ENCODE assay signal across 1 cellular context in the genomic region with DNA sequence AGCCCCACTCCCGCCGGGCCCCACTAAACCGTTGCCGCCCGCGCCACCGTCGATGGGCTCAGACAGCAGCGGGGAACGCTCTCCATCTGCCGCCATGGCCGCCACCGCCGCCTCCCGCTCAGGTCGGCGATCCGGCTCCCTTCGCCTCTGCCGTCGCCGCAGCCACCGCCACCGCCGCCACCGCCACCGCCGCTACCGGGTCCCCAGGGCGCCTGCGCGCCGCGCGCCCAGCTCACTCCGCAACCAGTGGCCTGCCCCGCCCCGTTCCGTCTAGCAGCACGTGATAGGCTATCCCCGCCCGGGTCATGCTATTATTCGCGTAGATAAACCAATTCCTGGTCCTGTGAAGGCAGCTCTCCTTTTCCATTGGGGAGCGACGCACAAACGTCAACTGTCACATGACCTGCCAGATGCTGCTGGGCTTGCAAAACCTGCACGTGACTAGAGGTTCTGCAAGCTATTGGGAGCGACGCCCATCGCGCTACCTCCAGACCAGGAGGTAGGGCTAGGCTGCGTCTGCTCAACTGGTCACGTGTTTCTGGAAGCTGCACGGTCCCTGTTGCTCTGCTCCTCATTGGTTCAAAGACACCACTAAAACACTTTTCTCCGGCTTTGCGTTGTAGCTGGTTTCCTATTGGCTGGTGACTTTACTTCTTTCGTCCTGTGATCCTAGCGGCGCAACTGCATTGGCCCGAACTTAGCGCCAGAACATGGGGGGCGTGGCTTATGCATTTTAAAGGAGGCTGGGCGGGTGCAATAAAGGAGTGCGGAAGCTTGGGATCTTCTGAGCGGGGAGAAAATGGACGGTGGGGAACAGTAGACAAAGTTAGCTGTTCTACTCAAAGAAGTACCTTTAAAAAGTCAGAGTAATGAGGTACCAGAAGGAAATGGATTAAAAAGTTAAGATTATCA.
TF ChIP-seq lines count a peak whose summit lies in the region.

A gene (minus strand): TSS at position 205 of the 912 bp plus-strand sequence. CDS start 109 bp downstream, at position 96.

TF ChIP-seq in HepG2, 621 proteins besides CTCF, POLR2A, EP300 and RAD21 (continued from another document and continues in another):
- TF ChIP-seq, protein P1, sequence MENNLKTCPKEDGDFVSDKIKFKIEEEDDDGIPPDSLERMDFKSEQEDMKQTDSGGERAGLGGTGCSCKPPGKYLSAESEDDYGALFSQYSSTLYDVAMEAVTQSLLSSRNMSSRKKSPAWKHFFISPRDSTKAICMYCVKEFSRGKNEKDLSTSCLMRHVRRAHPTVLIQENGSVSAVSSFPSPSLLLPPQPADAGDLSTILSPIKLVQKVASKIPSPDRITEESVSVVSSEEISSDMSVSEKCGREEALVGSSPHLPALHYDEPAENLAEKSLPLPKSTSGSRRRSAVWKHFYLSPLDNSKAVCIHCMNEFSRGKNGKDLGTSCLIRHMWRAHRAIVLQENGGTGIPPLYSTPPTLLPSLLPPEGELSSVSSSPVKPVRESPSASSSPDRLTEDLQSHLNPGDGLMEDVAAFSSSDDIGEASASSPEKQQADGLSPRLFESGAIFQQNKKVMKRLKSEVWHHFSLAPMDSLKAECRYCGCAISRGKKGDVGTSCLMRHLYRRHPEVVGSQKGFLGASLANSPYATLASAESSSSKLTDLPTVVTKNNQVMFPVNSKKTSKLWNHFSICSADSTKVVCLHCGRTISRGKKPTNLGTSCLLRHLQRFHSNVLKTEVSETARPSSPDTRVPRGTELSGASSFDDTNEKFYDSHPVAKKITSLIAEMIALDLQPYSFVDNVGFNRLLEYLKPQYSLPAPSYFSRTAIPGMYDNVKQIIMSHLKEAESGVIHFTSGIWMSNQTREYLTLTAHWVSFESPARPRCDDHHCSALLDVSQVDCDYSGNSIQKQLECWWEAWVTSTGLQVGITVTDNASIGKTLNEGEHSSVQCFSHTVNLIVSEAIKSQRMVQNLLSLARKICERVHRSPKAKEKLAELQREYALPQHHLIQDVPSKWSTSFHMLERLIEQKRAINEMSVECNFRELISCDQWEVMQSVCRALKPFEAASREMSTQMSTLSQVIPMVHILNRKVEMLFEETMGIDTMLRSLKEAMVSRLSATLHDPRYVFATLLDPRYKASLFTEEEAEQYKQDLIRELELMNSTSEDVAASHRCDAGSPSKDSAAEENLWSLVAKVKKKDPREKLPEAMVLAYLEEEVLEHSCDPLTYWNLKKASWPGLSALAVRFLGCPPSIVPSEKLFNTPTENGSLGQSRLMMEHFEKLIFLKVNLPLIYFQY (CRISPR knock-in tag; IDR thresholded peaks at IDR 0.05; ENCODE audit: borderline replicate concordance), result peak; percentile 78
- TF ChIP-seq, protein P2, sequence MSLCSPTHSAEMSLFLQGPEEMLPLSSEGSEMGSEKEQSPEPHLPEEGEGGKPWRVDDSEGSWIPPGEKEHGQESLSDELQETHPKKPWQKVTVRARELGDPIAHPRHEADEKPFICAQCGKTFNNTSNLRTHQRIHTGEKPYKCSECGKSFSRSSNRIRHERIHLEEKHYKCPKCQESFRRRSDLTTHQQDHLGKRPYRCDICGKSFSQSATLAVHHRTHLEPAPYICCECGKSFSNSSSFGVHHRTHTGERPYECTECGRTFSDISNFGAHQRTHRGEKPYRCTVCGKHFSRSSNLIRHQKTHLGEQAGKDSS (CRISPR knock-in tag; IDR thresholded peaks at IDR 0.05; ENCODE audit: borderline replicate concordance, low read depth), result no peak
- 0 out of 2 replicates have a peak, but pooled peaks have one; percentile 72 for TF ChIP-seq TSC22D2 (CRISPR knock-in tag; IDR thresholded peaks at IDR 0.05; ENCODE audit: borderline replicate concordance)
- TF ChIP-seq ATRX (CRISPR knock-in tag; IDR thresholded peaks at IDR 0.05; ENCODE audit: borderline replicate concordance), result no peak
- TF ChIP-seq PRMT3 (CRISPR knock-in tag; IDR thresholded peaks at IDR 0.05; ENCODE audit: borderline replicate concordance, low read depth), result 0 out of 2 replicates have a peak, but pooled peaks have one; percentile 62
- TF ChIP-seq KLF12 (CRISPR knock-in tag; IDR thresholded peaks at IDR 0.05; ENCODE audit: borderline replicate concordance), result peak; percentile 63
- peak; percentile 86 for TF ChIP-seq ZNF160 (CRISPR knock-in tag; IDR thresholded peaks at IDR 0.05)
- peak; percentile 93 for TF ChIP-seq ZNF616 (CRISPR knock-in tag; IDR thresholded peaks at IDR 0.05; ENCODE audit: low read depth)
- TF ChIP-seq ZNF850 (CRISPR knock-in tag; conservative IDR thresholded peaks at IDR 0.05), result no peak
- peak; percentile 89; the same call in 1 of the 2 replicates for TF ChIP-seq ZNF329 (CRISPR knock-in tag; IDR thresholded peaks at IDR 0.05; ENCODE audit: low read depth)
- peak; percentile 44; the same call in 1 of the 2 replicates for TF ChIP-seq ZNF343 (CRISPR knock-in tag; IDR thresholded peaks at IDR 0.05)
- TF ChIP-seq ZNF564 (CRISPR knock-in tag; IDR thresholded peaks at IDR 0.05), result no peak
- peak; percentile 73 for TF ChIP-seq FOXO1 (CRISPR knock-in tag; IDR thresholded peaks at IDR 0.05)
- peak; percentile 96 for TF ChIP-seq SNAPC2 (CRISPR knock-in tag; IDR thresholded peaks at IDR 0.05)
- TF ChIP-seq, protein P3, sequence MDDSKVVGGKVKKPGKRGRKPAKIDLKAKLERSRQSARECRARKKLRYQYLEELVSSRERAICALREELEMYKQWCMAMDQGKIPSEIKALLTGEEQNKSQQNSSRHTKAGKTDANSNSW (CRISPR knock-in tag; IDR thresholded peaks at IDR 0.05; ENCODE audit: borderline replicate concordance), result peak; percentile 82; the same call in 1 of the 2 replicates
- TF ChIP-seq NFYB (CRISPR knock-in tag; IDR thresholded peaks at IDR 0.05), result peak; percentile 96
- peak; percentile 80 for TF ChIP-seq TGIF2 (CRISPR knock-in tag; IDR thresholded peaks at IDR 0.05)
- TF ChIP-seq, protein P4, sequence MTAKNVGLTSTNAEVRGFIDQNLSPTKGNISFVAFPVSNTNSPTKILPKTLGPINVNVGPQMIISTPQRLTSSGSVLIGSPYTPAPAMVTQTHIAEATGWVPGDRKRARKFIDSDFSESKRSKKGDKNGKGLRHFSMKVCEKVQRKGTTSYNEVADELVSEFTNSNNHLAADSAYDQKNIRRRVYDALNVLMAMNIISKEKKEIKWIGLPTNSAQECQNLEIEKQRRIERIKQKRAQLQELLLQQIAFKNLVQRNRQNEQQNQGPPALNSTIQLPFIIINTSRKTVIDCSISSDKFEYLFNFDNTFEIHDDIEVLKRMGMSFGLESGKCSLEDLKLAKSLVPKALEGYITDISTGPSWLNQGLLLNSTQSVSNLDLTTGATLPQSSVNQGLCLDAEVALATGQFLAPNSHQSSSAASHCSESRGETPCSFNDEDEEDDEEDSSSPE (CRISPR knock-in tag; IDR thresholded peaks at IDR 0.05), result peak; percentile 96
- peak; percentile 74; the same call in 1 of the 2 replicates for TF ChIP-seq AKAP8 (CRISPR knock-in tag; IDR thresholded peaks at IDR 0.05)
- TF ChIP-seq, protein P5, sequence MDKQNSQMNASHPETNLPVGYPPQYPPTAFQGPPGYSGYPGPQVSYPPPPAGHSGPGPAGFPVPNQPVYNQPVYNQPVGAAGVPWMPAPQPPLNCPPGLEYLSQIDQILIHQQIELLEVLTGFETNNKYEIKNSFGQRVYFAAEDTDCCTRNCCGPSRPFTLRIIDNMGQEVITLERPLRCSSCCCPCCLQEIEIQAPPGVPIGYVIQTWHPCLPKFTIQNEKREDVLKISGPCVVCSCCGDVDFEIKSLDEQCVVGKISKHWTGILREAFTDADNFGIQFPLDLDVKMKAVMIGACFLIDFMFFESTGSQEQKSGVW (CRISPR knock-in tag; IDR thresholded peaks at IDR 0.05; ENCODE audit: borderline replicate concordance), result no peak
- TF ChIP-seq, protein P6, sequence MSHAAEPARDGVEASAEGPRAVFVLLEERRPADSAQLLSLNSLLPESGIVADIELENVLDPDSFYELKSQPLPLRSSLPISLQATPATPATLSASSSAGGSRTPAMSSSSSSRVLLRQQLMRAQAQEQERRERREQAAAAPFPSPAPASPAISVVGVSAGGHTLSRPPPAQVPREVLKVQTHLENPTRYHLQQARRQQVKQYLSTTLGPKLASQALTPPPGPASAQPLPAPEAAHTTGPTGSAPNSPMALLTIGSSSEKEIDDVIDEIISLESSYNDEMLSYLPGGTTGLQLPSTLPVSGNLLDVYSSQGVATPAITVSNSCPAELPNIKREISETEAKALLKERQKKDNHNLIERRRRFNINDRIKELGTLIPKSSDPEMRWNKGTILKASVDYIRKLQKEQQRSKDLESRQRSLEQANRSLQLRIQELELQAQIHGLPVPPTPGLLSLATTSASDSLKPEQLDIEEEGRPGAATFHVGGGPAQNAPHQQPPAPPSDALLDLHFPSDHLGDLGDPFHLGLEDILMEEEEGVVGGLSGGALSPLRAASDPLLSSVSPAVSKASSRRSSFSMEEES (CRISPR knock-in tag; IDR thresholded peaks at IDR 0.05), result peak; percentile 99
- 0 out of 2 replicates have a peak, but pooled peaks have one; percentile 50 for TF ChIP-seq ZNF577 (CRISPR knock-in tag; IDR thresholded peaks at IDR 0.05; ENCODE audit: borderline replicate concordance, low read depth)
- TF ChIP-seq ZNF451 (CRISPR knock-in tag; IDR thresholded peaks at IDR 0.05), result peak; percentile 99
- peak; percentile 49; the same call in 1 of the 2 replicates for TF ChIP-seq MEIS2 (CRISPR knock-in tag; IDR thresholded peaks at IDR 0.05)
- no peak for TF ChIP-seq DPF2 (CRISPR knock-in tag; IDR thresholded peaks at IDR 0.05; ENCODE audit: borderline replicate concordance, low read depth)
- TF ChIP-seq NBN (conservative IDR thresholded peaks at IDR 0.05), result no peak
- no peak for TF ChIP-seq TBP (CRISPR knock-in tag; IDR thresholded peaks at IDR 0.05)
- peak; percentile 95; the same call in 1 of the 2 replicates for TF ChIP-seq ZBTB42 (CRISPR knock-in tag; IDR thresholded peaks at IDR 0.05)
- TF ChIP-seq, protein P7, sequence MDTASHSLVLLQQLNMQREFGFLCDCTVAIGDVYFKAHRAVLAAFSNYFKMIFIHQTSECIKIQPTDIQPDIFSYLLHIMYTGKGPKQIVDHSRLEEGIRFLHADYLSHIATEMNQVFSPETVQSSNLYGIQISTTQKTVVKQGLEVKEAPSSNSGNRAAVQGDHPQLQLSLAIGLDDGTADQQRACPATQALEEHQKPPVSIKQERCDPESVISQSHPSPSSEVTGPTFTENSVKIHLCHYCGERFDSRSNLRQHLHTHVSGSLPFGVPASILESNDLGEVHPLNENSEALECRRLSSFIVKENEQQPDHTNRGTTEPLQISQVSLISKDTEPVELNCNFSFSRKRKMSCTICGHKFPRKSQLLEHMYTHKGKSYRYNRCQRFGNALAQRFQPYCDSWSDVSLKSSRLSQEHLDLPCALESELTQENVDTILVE (CRISPR knock-in tag; IDR thresholded peaks at IDR 0.05), result peak; percentile 89
- no peak for TF ChIP-seq ZNF432 (CRISPR knock-in tag; IDR thresholded peaks at IDR 0.05; ENCODE audit: borderline replicate concordance)
- TF ChIP-seq ATAD3A (CRISPR knock-in tag; IDR thresholded peaks at IDR 0.05), result no peak
- peak; percentile 87 for TF ChIP-seq XRCC5 (optimal IDR thresholded peaks at IDR 0.05; ENCODE audit: low read length)
- peak; percentile 92; the same call in 1 of the 2 replicates for TF ChIP-seq SMAD1 (CRISPR knock-in tag; IDR thresholded peaks at IDR 0.05; ENCODE audit: borderline replicate concordance, low read depth)
- TF ChIP-seq ZNF652 (CRISPR knock-in tag; IDR thresholded peaks at IDR 0.05; ENCODE audit: borderline replicate concordance, low read depth), result peak; percentile 63
- TF ChIP-seq HES4 (CRISPR knock-in tag; IDR thresholded peaks at IDR 0.05; ENCODE audit: borderline replicate concordance), result peak; percentile 91
- peak; percentile 46; the same call in 1 of the 2 replicates for TF ChIP-seq GZF1 (CRISPR knock-in tag; IDR thresholded peaks at IDR 0.05)
- TF ChIP-seq, protein P8, sequence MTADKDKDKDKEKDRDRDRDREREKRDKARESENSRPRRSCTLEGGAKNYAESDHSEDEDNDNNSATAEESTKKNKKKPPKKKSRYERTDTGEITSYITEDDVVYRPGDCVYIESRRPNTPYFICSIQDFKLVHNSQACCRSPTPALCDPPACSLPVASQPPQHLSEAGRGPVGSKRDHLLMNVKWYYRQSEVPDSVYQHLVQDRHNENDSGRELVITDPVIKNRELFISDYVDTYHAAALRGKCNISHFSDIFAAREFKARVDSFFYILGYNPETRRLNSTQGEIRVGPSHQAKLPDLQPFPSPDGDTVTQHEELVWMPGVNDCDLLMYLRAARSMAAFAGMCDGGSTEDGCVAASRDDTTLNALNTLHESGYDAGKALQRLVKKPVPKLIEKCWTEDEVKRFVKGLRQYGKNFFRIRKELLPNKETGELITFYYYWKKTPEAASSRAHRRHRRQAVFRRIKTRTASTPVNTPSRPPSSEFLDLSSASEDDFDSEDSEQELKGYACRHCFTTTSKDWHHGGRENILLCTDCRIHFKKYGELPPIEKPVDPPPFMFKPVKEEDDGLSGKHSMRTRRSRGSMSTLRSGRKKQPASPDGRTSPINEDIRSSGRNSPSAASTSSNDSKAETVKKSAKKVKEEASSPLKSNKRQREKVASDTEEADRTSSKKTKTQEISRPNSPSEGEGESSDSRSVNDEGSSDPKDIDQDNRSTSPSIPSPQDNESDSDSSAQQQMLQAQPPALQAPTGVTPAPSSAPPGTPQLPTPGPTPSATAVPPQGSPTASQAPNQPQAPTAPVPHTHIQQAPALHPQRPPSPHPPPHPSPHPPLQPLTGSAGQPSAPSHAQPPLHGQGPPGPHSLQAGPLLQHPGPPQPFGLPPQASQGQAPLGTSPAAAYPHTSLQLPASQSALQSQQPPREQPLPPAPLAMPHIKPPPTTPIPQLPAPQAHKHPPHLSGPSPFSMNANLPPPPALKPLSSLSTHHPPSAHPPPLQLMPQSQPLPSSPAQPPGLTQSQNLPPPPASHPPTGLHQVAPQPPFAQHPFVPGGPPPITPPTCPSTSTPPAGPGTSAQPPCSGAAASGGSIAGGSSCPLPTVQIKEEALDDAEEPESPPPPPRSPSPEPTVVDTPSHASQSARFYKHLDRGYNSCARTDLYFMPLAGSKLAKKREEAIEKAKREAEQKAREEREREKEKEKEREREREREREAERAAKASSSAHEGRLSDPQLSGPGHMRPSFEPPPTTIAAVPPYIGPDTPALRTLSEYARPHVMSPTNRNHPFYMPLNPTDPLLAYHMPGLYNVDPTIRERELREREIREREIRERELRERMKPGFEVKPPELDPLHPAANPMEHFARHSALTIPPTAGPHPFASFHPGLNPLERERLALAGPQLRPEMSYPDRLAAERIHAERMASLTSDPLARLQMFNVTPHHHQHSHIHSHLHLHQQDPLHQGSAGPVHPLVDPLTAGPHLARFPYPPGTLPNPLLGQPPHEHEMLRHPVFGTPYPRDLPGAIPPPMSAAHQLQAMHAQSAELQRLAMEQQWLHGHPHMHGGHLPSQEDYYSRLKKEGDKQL (CRISPR knock-in tag; IDR thresholded peaks at IDR 0.05; ENCODE audit: low read depth), result no peak
